ENCODE assay signal across 1 cellular context in the genomic region with DNA sequence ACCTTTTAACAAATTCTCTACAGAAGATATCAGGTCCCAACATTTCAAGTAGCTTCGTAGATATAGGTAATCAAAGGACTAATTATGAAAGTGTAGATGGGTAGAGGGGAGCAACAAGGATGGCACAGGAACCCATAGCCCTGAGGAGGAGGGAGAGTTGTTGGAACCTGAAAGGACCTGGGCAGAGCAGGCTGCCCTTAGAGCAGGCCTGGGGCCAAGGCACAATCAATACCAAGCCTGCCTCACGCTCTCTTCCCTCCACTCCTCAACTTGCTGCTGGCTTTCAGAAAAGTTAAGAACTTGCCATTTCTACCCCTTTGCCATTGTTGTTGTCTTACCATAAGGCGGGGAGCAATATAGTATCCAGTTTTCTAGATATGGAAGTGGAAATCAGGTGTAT.
TF ChIP-seq lines count a peak whose summit lies in the region.

No MANE protein-coding gene starts in this region.

TF ChIP-seq in HepG2, 621 proteins besides CTCF, POLR2A, EP300 and RAD21:
- TF ChIP-seq TBX3 (IDR thresholded peaks at IDR 0.05; ENCODE audit: borderline replicate concordance) (no peak), ZNF891 (CRISPR knock-in tag; IDR thresholded peaks at IDR 0.05) (no peak), ZNF329 (CRISPR knock-in tag; IDR thresholded peaks at IDR 0.05; ENCODE audit: low read depth) (no peak)
